ENCODE assay signal across 13 cellular contexts in genomic region chr10:51301644-51302043, GRCh38.
DNase-seq lines count a peak whose midpoint lies in the region; ATAC-seq and TF ChIP-seq lines count a peak whose summit lies in the region.
"Had no signal": no experiment of that assay in that cellular context is flagged by ENCODE, and none has a peak within 500 bp of the region (broad histone marks: within the 10 kb centered on the region; RNA-seq: fewer than 3 reads in every experiment).

No MANE protein-coding gene starts in this region.

- CTCF ChIA-PET in IMR-90 (lab: Yijun Ruan, JAX) = interaction anchor here (1.0 kb wide), 1 partner anchor 229 kb away, joined by 4 read pairs; no protein-coding TSS in a partner anchor

- no peak overlapping the region; the same call in 1 of the 2 replicates for H3K18ac ChIP-seq in IMR-90 (ENCODE audit: low read depth, low read length)

- H3K14ac ChIP-seq in IMR-90 (replicated peaks; ENCODE audit: low read depth, low read length) = no peak overlapping the region

- H3K9ac ChIP-seq in IMR-90 (ENCODE audit: low read depth, low read length) = no peak overlapping the region

- H3K27ac ChIP-seq in IMR-90 (ENCODE audit: insufficient read depth, low read length) (no peak overlapping the region), upper lobe of left lung (peak overlapping the region in 3 of 4 donors; percentile 11 to 53 (median 38))

- WGBS in IMR-90 (ENCODE audit: extremely low coverage in 2 of 2, insufficient read length in 1 of 2), 2 experiments = no CpG with 5 or more reads among the region's 5 CpGs
- WGBS in upper lobe of left lung, 2 donors = 62 to 66% methylated on average over 5 of the region's 5 CpGs

- H3K4me1 Mint-ChIP-seq in nephron (peaks cover 41% of the 10 kb centered on the region), glutamatergic neuron (ENCODE audit: low read depth, unreplicated experiment) (peaks cover 3% of the 10 kb centered on the region)
- H3K4me1 Mint-ChIP-seq in natural killer cell treated with Interleukin-12 subunit alpha and Interleukin-12 subunit beta and Interleukin-15 and Interleukin-18, amount 100 ng/mL, for 72 hours (ENCODE audit: low read depth in 2 of 2) = no peaks in the 10 kb centered on the region
- H3K4me1 Mint-ChIP-seq: naive B cell had no signal

- peaks cover 3 to 29% of the 10 kb centered on the region in 2 experiments; a peak in 3 of 4 replicates for H3K79me1 ChIP-seq in IMR-90 (ENCODE audit: low read depth in 1 of 2, low read length in 2 of 2)

- H3K9me3 Mint-ChIP-seq in nephron (peaks cover under 1% of the 10 kb centered on the region), glutamatergic neuron (ENCODE audit: unreplicated experiment) (peaks cover 2% of the 10 kb centered on the region)
- no peaks in the 10 kb centered on the region for H3K9me3 Mint-ChIP-seq in natural killer cell treated with Interleukin-12 subunit alpha and Interleukin-12 subunit beta and Interleukin-15 and Interleukin-18, amount 100 ng/mL, for 72 hours
- H3K9me3 Mint-ChIP-seq: activated CD8-positive, alpha-beta T cell treated with anti-CD3 and anti-CD28 coated beads for 36 hours; T-helper 2 cell treated with Interferon-gamma antibody and Interleukin-4, amounts not matched to agents 5 μg/mL and 100 μg/mL, for 36 hours had no signal

- no peaks in the 10 kb centered on the region for H3K36me3 ChIP-seq in IMR-90 (ENCODE audit: control insufficient read depth, insufficient read depth, low read length)
- no peaks in the 10 kb centered on the region for H3K36me3 ChIP-seq in upper lobe of left lung

- ATAC-seq in IMR-90 (ENCODE audit: low read depth) = peak; percentile 54
- ATAC-seq in upper lobe of left lung (ENCODE audit: low FRiP score in 2 of 2) = peak in 1 of 2 donors; percentile 69
- ATAC-seq in HG02852 (IDR thresholded peaks at IDR 0.05; ENCODE audit: unreplicated experiment) = no peak
- ATAC-seq in natural killer cell treated with Interleukin-12 subunit alpha and Interleukin-12 subunit beta and Interleukin-15 and Interleukin-18, amount 100 ng/mL, for 72 hours = no peak
- ATAC-seq: activated CD8-positive, alpha-beta T cell treated with anti-CD3 and anti-CD28 coated beads for 36 hours had no signal

- no peak overlapping the region for H2BK20ac ChIP-seq in IMR-90 (ENCODE audit: low read depth, low read length)

- H3K23ac ChIP-seq in IMR-90 (ENCODE audit: low read depth, low read length) = no peak overlapping the region

- H3K4me3 ChIP-seq in IMR-90 (ENCODE audit: insufficient read depth, low read depth, low read length) = no peak overlapping the region
- no peak overlapping the region for H3K4me3 ChIP-seq in fibroblast of mammary gland (ENCODE audit: control insufficient read depth, low read depth, low read length)
- no peak overlapping the region for H3K4me3 ChIP-seq in upper lobe of left lung

- no peak overlapping the region for H3K56ac ChIP-seq in IMR-90 (ENCODE audit: extremely low read depth, insufficient read depth, low read length)

- no peak overlapping the region for H4K5ac ChIP-seq in IMR-90 (ENCODE audit: low read depth, low read length)

- H3K4me2 ChIP-seq in IMR-90 (ENCODE audit: low read depth, low read length) = no peak overlapping the region

- H3K27me3 Mint-ChIP-seq in nephron (ENCODE audit: low read depth) = no peaks in the 10 kb centered on the region
- H3K27me3 Mint-ChIP-seq in natural killer cell treated with Interleukin-12 subunit alpha and Interleukin-12 subunit beta and Interleukin-15 and Interleukin-18, amount 100 ng/mL, for 72 hours = no peaks in the 10 kb centered on the region
- H3K27me3 Mint-ChIP-seq in glutamatergic neuron (ENCODE audit: unreplicated experiment) = peaks cover 2% of the 10 kb centered on the region
- H3K27me3 Mint-ChIP-seq: activated CD8-positive, alpha-beta T cell treated with anti-CD3 and anti-CD28 coated beads for 36 hours had no signal

- POLR2A ChIA-PET in IMR-90 (lab: Charles Lee; ENCODE audit: unreplicated experiment) = no interaction called here

- no peak for TF ChIP-seq POLR2A in IMR-90 (IDR thresholded peaks at IDR 0.05; ENCODE audit: low read depth, low read length)
- no peak for TF ChIP-seq POLR2A in upper lobe of left lung (IDR thresholded peaks at IDR 0.05)

- 0 out of 2 replicates have a peak, but pooled peaks cover 6% of the 10 kb centered on the region for H4K20me1 ChIP-seq in IMR-90 (ENCODE audit: insufficient read depth, low read length)

- H4K8ac ChIP-seq in IMR-90 (ENCODE audit: low read depth in 2 of 2, low read length in 2 of 2) = 0 out of 4 replicates have a peak overlapping the region, but pooled peaks of 1 of the 2 experiments have one; percentile 1

- no peak overlapping the region; the same call in 1 of the 2 replicates for H4K91ac ChIP-seq in IMR-90 (ENCODE audit: insufficient read depth, low read depth, low read length)

- H2AK5ac ChIP-seq in IMR-90 (ENCODE audit: low read depth, low read length) = peak overlapping the region; percentile 2; the same call in 1 of the 2 replicates

- peak; percentile 83 for DNase-seq in IMR-90
- peak; percentile 81 for DNase-seq in fibroblast of mammary gland (ENCODE audit: low read depth)
- DNase-seq in upper lobe of left lung = no peak
- DNase-seq in natural killer cell treated with Interleukin-12 subunit alpha and Interleukin-12 subunit beta and Interleukin-15 and Interleukin-18, amount 100 ng/mL, for 72 hours (ENCODE audit: low spot score) = no peak
- no peak for DNase-seq in glutamatergic neuron
- DNase-seq: activated CD8-positive, alpha-beta T cell treated with anti-CD3 and anti-CD28 coated beads for 36 hours; activated naive CD4-positive, alpha-beta T cell treated with anti-CD3 and anti-CD28 coated beads, Interleukin-2, amount 50 U/mL, for 16 hours; dermis blood vessel endothelial cell; naive B cell; OCI-M1 had no signal

- H2BK5ac ChIP-seq in IMR-90 (ENCODE audit: low read depth, low read length, poor library complexity, severe bottlenecking) = no peak overlapping the region

- no peak overlapping the region for H3K4ac ChIP-seq in IMR-90 (ENCODE audit: low read depth, low read length)

- no peak overlapping the region for H2AK9ac ChIP-seq in IMR-90 (replicated peaks; ENCODE audit: low read depth, low read length, poor library complexity)

- H2BK15ac ChIP-seq in IMR-90 (ENCODE audit: low read depth, low read length) = 0 out of 3 replicates have a peak overlapping the region, but pooled peaks have one; percentile 26

- H3K4me3 Mint-ChIP-seq in nephron (no peak overlapping the region), glutamatergic neuron (ENCODE audit: unreplicated experiment) (no peak overlapping the region)
- no peak overlapping the region for H3K4me3 Mint-ChIP-seq in natural killer cell treated with Interleukin-12 subunit alpha and Interleukin-12 subunit beta and Interleukin-15 and Interleukin-18, amount 100 ng/mL, for 72 hours
- H3K4me3 Mint-ChIP-seq: activated CD8-positive, alpha-beta T cell treated with anti-CD3 and anti-CD28 coated beads for 36 hours; naive B cell; T-helper 2 cell treated with Interferon-gamma antibody and Interleukin-4, amounts not matched to agents 5 μg/mL and 100 μg/mL, for 36 hours had no signal

- BruUV-seq in IMR-90 (replicated peaks; lab: Mats Ljungman, UMichigan) = no TSS peak

- TF ChIP-seq EP300 in upper lobe of left lung (IDR thresholded peaks at IDR 0.05) = no peak

- peaks cover 4% of the 10 kb centered on the region for H3K4me1 ChIP-seq in IMR-90 (ENCODE audit: control insufficient read depth, insufficient read depth, low read length)
- H3K4me1 ChIP-seq in upper lobe of left lung = peaks cover 0 to 9% (median 0%) of the 10 kb centered on the region in 4 donors

- TF ChIP-seq CTCF in IMR-90 (conservative IDR thresholded peaks at IDR 0.05; ENCODE audit: low read depth, low read length) = no peak
- TF ChIP-seq CTCF in fibroblast of mammary gland (conservative IDR thresholded peaks at IDR 0.05; ENCODE audit: control insufficient read depth, insufficient read depth, low read depth, low read length) = no peak
- TF ChIP-seq CTCF in nephron (IDR thresholded peaks at IDR 0.05; ENCODE audit: unreplicated experiment in 3 of 3) = no peak
- TF ChIP-seq CTCF in upper lobe of left lung (IDR thresholded peaks at IDR 0.05) = no peak
- TF ChIP-seq CTCF in glutamatergic neuron (IDR thresholded peaks at IDR 0.05; ENCODE audit: partially characterized antibody, unreplicated experiment) = no peak

- H3K9me3 ChIP-seq in IMR-90 (ENCODE audit: control insufficient read depth, insufficient read depth, low read length) (no peaks in the 10 kb centered on the region), upper lobe of left lung (no peaks in the 10 kb centered on the region)

- H3K27ac Mint-ChIP-seq in nephron = peak overlapping the region; percentile 86 to 90 (median 86)
- no peak overlapping the region for H3K27ac Mint-ChIP-seq in natural killer cell treated with Interleukin-12 subunit alpha and Interleukin-12 subunit beta and Interleukin-15 and Interleukin-18, amount 100 ng/mL, for 72 hours
- H3K27ac Mint-ChIP-seq in glutamatergic neuron (ENCODE audit: unreplicated experiment) = no peak overlapping the region
- H3K27ac Mint-ChIP-seq: activated CD8-positive, alpha-beta T cell treated with anti-CD3 and anti-CD28 coated beads for 36 hours; naive B cell; T-helper 2 cell treated with Interferon-gamma antibody and Interleukin-4, amounts not matched to agents 5 μg/mL and 100 μg/mL, for 36 hours had no signal

- no peak overlapping the region for H2AFZ ChIP-seq in IMR-90 (replicated peaks; ENCODE audit: low read length, poor library complexity)

- intact Hi-C loops in IMR-90 (cut with micrococcal nuclease) = no loop called here

- no peak for TF ChIP-seq RAD21 in IMR-90 (IDR thresholded peaks at IDR 0.05; ENCODE audit: low read length)

- dilution Hi-C loops in IMR-90 (cut with HindIII; ENCODE audit: low sequenced_read_pairs, unreplicated experiment) = no loop called here

- no peaks in the 10 kb centered on the region for H3K9me1 ChIP-seq in IMR-90 (ENCODE audit: insufficient read depth, low read length)

- H3K36me3 Mint-ChIP-seq in nephron (ENCODE audit: low read depth) (no peaks in the 10 kb centered on the region), glutamatergic neuron (ENCODE audit: unreplicated experiment) (no peaks in the 10 kb centered on the region)
- H3K36me3 Mint-ChIP-seq in natural killer cell treated with Interleukin-12 subunit alpha and Interleukin-12 subunit beta and Interleukin-15 and Interleukin-18, amount 100 ng/mL, for 72 hours = no peaks in the 10 kb centered on the region
- H3K36me3 Mint-ChIP-seq: naive B cell had no signal

- in situ Hi-C loops in IMR-90 (cut with MboI; ENCODE audit: low sequenced_read_pairs) = no loop called here

- H2BK120ac ChIP-seq in IMR-90 (ENCODE audit: low read depth, low read length) = no peak overlapping the region

- H3K27me3 ChIP-seq in IMR-90 (ENCODE audit: control insufficient read depth, insufficient read depth, low read length) (no peaks in the 10 kb centered on the region), upper lobe of left lung (no peaks in the 10 kb centered on the region)

TF ChIP-seq in IMR-90, 13 proteins besides CTCF, POLR2A, EP300 and RAD21 (continues in another document):
- TF ChIP-seq FOS (IDR thresholded peaks at IDR 0.05; ENCODE audit: low read depth, low read length) = no peak
- no peak for TF ChIP-seq MAZ (IDR thresholded peaks at IDR 0.05; ENCODE audit: borderline replicate concordance, low read depth, low read length)

Comparison
In these comparisons a context has a peak if more than half of its experiments do, and no peak if none do; other contexts are left out.
1. DNase-seq: peak in IMR-90 (single experiment) and fibroblast of mammary gland (single experiment); none in upper lobe of left lung (0 of 2), natural killer cell treated with Interleukin-12 subunit alpha and Interleukin-12 subunit beta and Interleukin-15 and Interleukin-18, amount 100 ng/mL, for 72 hours (single experiment) and glutamatergic neuron (single experiment).
2. H3K27ac Mint-ChIP-seq: peak in nephron (3 of 3); none in natural killer cell treated with Interleukin-12 subunit alpha and Interleukin-12 subunit beta and Interleukin-15 and Interleukin-18, amount 100 ng/mL, for 72 hours (0 of 2) and glutamatergic neuron (single experiment).